ENCODE assay signal across 21 cellular contexts in the genomic region with DNA sequence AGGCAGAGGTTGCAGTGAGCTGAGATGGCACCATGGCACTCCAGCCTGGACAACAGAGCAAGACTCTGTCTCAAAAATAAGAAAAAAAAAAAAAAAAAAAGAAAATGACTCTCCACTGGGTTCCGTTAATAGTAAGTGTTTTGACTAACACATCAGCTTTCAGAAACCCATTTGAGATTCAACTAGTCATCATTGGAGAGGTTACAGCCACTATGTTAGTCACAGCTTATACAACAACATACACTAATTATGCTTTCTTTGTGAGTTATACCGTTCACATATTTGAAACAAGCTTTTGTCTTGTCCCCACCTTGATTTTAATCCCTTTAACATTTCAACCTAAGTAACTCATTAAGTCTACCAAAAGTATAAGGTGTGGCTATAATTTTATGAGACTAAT. TPM values are rescaled to one million over a fixed set of nuclear protein-coding genes. Genes with fewer than 3 reads are reported as not detected.
DNase-seq lines count a peak whose midpoint lies in the region; ATAC-seq and TF ChIP-seq lines count a peak whose summit lies in the region.
"Had no signal": no experiment of that assay in that cellular context is flagged by ENCODE, and none has a peak within 500 bp of the region (broad histone marks: within the 10 kb centered on the region; RNA-seq: fewer than 3 reads in every experiment).

No MANE protein-coding gene starts in this region.

- no peak overlapping the region for H2BK12ac ChIP-seq in mesenchymal stem cell (ENCODE audit: low read length in 2 of 2)

- H3K9me2 ChIP-seq in SU-DHL-6 (replicated peaks; ENCODE audit: insufficient read depth, low read length), result no peaks in the 10 kb centered on the region

- H3F3A ChIP-seq in SU-DHL-6 (ENCODE audit: insufficient read depth), result peaks cover 31% of the 10 kb centered on the region

- H3K4me3 Mint-ChIP-seq in activated CD8-positive, alpha-beta T cell treated with anti-CD3 and anti-CD28 coated beads for 36 hours, result no peak overlapping the region
- H3K4me3 Mint-ChIP-seq in activated CD8-positive, alpha-beta T cell treated with anti-CD3 and anti-CD28 coated beads, Interleukin-2, amount 10 ng/mL, durations not matched to agents 7 days and 5 days, result no peak overlapping the region
- H3K4me3 Mint-ChIP-seq in CD8-positive, alpha-beta T cell, result no peak overlapping the region
- H3K4me3 Mint-ChIP-seq in naive thymus-derived CD4-positive, alpha-beta T cell, result no peak overlapping the region
- H3K4me3 Mint-ChIP-seq: CD14-positive monocyte had no signal

- no peaks in the 10 kb centered on the region for H3K9me3 ChIP-seq in CD8-positive, alpha-beta T cell (ENCODE audit: low read length)
- H3K9me3 ChIP-seq in SU-DHL-6 (ENCODE audit: insufficient read depth, low read length), result no peaks in the 10 kb centered on the region
- H3K9me3 ChIP-seq in naive thymus-derived CD4-positive, alpha-beta T cell (ENCODE audit: control insufficient read depth in 2 of 3, low read length in 3 of 3), result no peaks in the 10 kb centered on the region
- H3K9me3 ChIP-seq in mesenchymal stem cell (ENCODE audit: control insufficient read depth, low read length), result no peaks in the 10 kb centered on the region
- H3K9me3 ChIP-seq: A549 had no signal

- no peaks in the 10 kb centered on the region for H3K27me3 ChIP-seq in CD8-positive, alpha-beta T cell (ENCODE audit: insufficient read depth, low read length)
- H3K27me3 ChIP-seq in SU-DHL-6 (ENCODE audit: low read length), result no peaks in the 10 kb centered on the region
- H3K27me3 ChIP-seq in naive thymus-derived CD4-positive, alpha-beta T cell (ENCODE audit: control insufficient read depth in 2 of 2, insufficient read depth in 2 of 2, low read length in 2 of 2), result no peaks in the 10 kb centered on the region
- H3K27me3 ChIP-seq in mesenchymal stem cell (ENCODE audit: control insufficient read depth in 1 of 2, insufficient read depth in 1 of 2, low read length in 2 of 2), result no peaks in the 10 kb centered on the region

- DNase-seq in activated CD8-positive, alpha-beta T cell treated with anti-CD3 and anti-CD28 coated beads for 36 hours, result no peak
- DNase-seq in activated CD8-positive, alpha-beta T cell treated with anti-CD3 and anti-CD28 coated beads, Interleukin-2, amount 10 ng/mL, durations not matched to agents 7 days and 5 days, result no peak
- DNase-seq in CD8-positive, alpha-beta T cell, result no peak
- no peak for DNase-seq in naive thymus-derived CD4-positive, alpha-beta T cell
- DNase-seq in SW480 (ENCODE audit: low spot score) (no peak), mesenchymal stem cell (no peak), EL (no peak)
- DNase-seq: Calu3; DMS79; GDM1; NCI-H1048; NCI-H146; NCI-H2081 treated with DMSO at 0.1 percent for 48 hours; NCI-H2227 treated with DMSO at 0.1 percent for 48 hours; NCI-H526; NK-92 treated with Interleukin-12 subunit alpha and Interleukin-12 subunit beta, amount 100 ng/mL, for 24 hours; PC-3 had no signal

- no peaks in the 10 kb centered on the region for H3K79me1 ChIP-seq in mesenchymal stem cell (replicated peaks; ENCODE audit: low read length, poor library complexity, severe bottlenecking)

- H3K27ac ChIP-seq in CD8-positive, alpha-beta T cell (ENCODE audit: low read depth, low read length), result no peak overlapping the region
- H3K27ac ChIP-seq in SU-DHL-6 (ENCODE audit: low read depth, low read length) (peak overlapping the region; percentile 100), mesenchymal stem cell (ENCODE audit: low read length, poor library complexity, severe bottlenecking) (no peak overlapping the region)
- peak overlapping the region; percentile 24 for H3K27ac ChIP-seq in naive thymus-derived CD4-positive, alpha-beta T cell (ENCODE audit: low read depth, low read length)
- H3K27ac ChIP-seq: A549 had no signal

- H3K4me1 Mint-ChIP-seq in activated CD8-positive, alpha-beta T cell treated with anti-CD3 and anti-CD28 coated beads for 36 hours (ENCODE audit: low read depth), result peaks cover 51% of the 10 kb centered on the region
- H3K4me1 Mint-ChIP-seq in activated CD8-positive, alpha-beta T cell treated with anti-CD3 and anti-CD28 coated beads, Interleukin-2, amount 10 ng/mL, durations not matched to agents 7 days and 5 days (ENCODE audit: low read depth), result peaks cover 48% of the 10 kb centered on the region
- H3K4me1 Mint-ChIP-seq in CD8-positive, alpha-beta T cell (ENCODE audit: low read depth), result peaks cover 50% of the 10 kb centered on the region
- peaks cover 17 to 72% (median 60%) of the 10 kb centered on the region in 7 donors for H3K4me1 Mint-ChIP-seq in naive thymus-derived CD4-positive, alpha-beta T cell
- H3K4me1 Mint-ChIP-seq: CD14-positive monocyte had no signal

- H3K18ac ChIP-seq in mesenchymal stem cell (ENCODE audit: low read depth in 1 of 2, low read length in 2 of 2), result no peak overlapping the region

- H4K91ac ChIP-seq in mesenchymal stem cell (ENCODE audit: low read length), result no peak overlapping the region

- CTCF ChIA-PET in activated CD8-positive, alpha-beta T cell treated with anti-CD3 and anti-CD28 coated beads for 36 hours (lab: Charles Lee), result interaction anchor here (0.6 to 3.8 kb wide), 3 partner anchors 9 to 126 kb away, joined by 3 to 16 read pairs (median 4); no protein-coding TSS in a partner anchor
- CTCF ChIA-PET in activated CD8-positive, alpha-beta T cell treated with anti-CD3 and anti-CD28 coated beads, Interleukin-2, amount 10 ng/mL, durations not matched to agents 7 days and 5 days (lab: Charles Lee), result interaction anchor here (1.2 to 1.4 kb wide), 2 partner anchors 8 to 19 kb away, joined by 3 read pairs; no protein-coding TSS in a partner anchor
- CTCF ChIA-PET in CD8-positive, alpha-beta T cell (lab: Charles Lee), result no interaction called here
- CTCF ChIA-PET in naive thymus-derived CD4-positive, alpha-beta T cell (lab: Charles Lee), result interaction anchor here (0.5 to 0.6 kb wide), 2 partner anchors 25 to 410 kb away, joined by 3 to 7 read pairs; no protein-coding TSS in a partner anchor

- peak overlapping the region; percentile 23 for H3K9ac ChIP-seq in SU-DHL-6 (ENCODE audit: low read length)
- no peak overlapping the region for H3K9ac ChIP-seq in mesenchymal stem cell (ENCODE audit: low read length)

- H3K4me1 ChIP-seq in CD8-positive, alpha-beta T cell (ENCODE audit: insufficient read depth, low read length), result peaks cover 53% of the 10 kb centered on the region
- H3K4me1 ChIP-seq in naive thymus-derived CD4-positive, alpha-beta T cell (ENCODE audit: control insufficient read depth in 2 of 2, insufficient read depth in 2 of 2, low read length in 2 of 2), result peaks cover 0 to 50% of the 10 kb centered on the region in 2 donors
- no peaks in the 10 kb centered on the region for H3K4me1 ChIP-seq in mesenchymal stem cell (ENCODE audit: control insufficient read depth, insufficient read depth, low read depth, low read length)
- H3K4me1 ChIP-seq: A549 had no signal

- no peak overlapping the region for H3K14ac ChIP-seq in mesenchymal stem cell (ENCODE audit: low read length in 2 of 2)

- peak; percentile 34 for ATAC-seq in activated CD8-positive, alpha-beta T cell treated with anti-CD3 and anti-CD28 coated beads for 36 hours
- ATAC-seq in activated CD8-positive, alpha-beta T cell treated with anti-CD3 and anti-CD28 coated beads, Interleukin-2, amount 10 ng/mL, durations not matched to agents 7 days and 5 days, result no peak
- ATAC-seq in CD8-positive, alpha-beta T cell, result no peak
- no peak for ATAC-seq in naive thymus-derived CD4-positive, alpha-beta T cell
- ATAC-seq: A549, K562, PC-3 had no signal

- peaks cover 25% of the 10 kb centered on the region for H3K36me3 Mint-ChIP-seq in activated CD8-positive, alpha-beta T cell treated with anti-CD3 and anti-CD28 coated beads for 36 hours (ENCODE audit: low read depth)
- H3K36me3 Mint-ChIP-seq in activated CD8-positive, alpha-beta T cell treated with anti-CD3 and anti-CD28 coated beads, Interleukin-2, amount 10 ng/mL, durations not matched to agents 7 days and 5 days (ENCODE audit: low read depth), result peaks cover 34% of the 10 kb centered on the region
- peaks cover 9% of the 10 kb centered on the region for H3K36me3 Mint-ChIP-seq in CD8-positive, alpha-beta T cell
- H3K36me3 Mint-ChIP-seq in naive thymus-derived CD4-positive, alpha-beta T cell, result peaks cover 0 to 23% (median 0%) of the 10 kb centered on the region in 5 donors

- H3K27me3 Mint-ChIP-seq in activated CD8-positive, alpha-beta T cell treated with anti-CD3 and anti-CD28 coated beads for 36 hours, result no peaks in the 10 kb centered on the region
- H3K27me3 Mint-ChIP-seq in activated CD8-positive, alpha-beta T cell treated with anti-CD3 and anti-CD28 coated beads, Interleukin-2, amount 10 ng/mL, durations not matched to agents 7 days and 5 days (ENCODE audit: low read depth), result no peaks in the 10 kb centered on the region
- H3K27me3 Mint-ChIP-seq in CD8-positive, alpha-beta T cell (ENCODE audit: low read depth), result no peaks in the 10 kb centered on the region
- H3K27me3 Mint-ChIP-seq in naive thymus-derived CD4-positive, alpha-beta T cell, result no peaks in the 10 kb centered on the region

- peak overlapping the region; percentile 40 for H3K4me2 ChIP-seq in SU-DHL-6 (ENCODE audit: low read depth, low read length, poor library complexity, severe bottlenecking)
- no peak overlapping the region for H3K4me2 ChIP-seq in mesenchymal stem cell (ENCODE audit: low read length, poor library complexity, severe bottlenecking)
- H3K4me2 ChIP-seq: A549 had no signal

- H3K36me3 ChIP-seq in CD8-positive, alpha-beta T cell (ENCODE audit: insufficient read depth, low read length), result no peaks in the 10 kb centered on the region
- no peaks in the 10 kb centered on the region for H3K36me3 ChIP-seq in SU-DHL-6 (ENCODE audit: low read length)
- H3K36me3 ChIP-seq in naive thymus-derived CD4-positive, alpha-beta T cell (ENCODE audit: control insufficient read depth in 2 of 3, insufficient read depth in 3 of 3, low read length in 3 of 3), result no peaks in the 10 kb centered on the region
- peaks cover 15 to 27% of the 10 kb centered on the region in 2 experiments for H3K36me3 ChIP-seq in mesenchymal stem cell (ENCODE audit: control insufficient read depth in 1 of 2, insufficient read depth in 2 of 2, low read depth in 1 of 2, low read length in 2 of 2)

- H4K20me1 ChIP-seq in SU-DHL-6 (ENCODE audit: low read depth, low read length), result no peaks in the 10 kb centered on the region

- no peaks in the 10 kb centered on the region for H3K79me2 ChIP-seq in SU-DHL-6 (ENCODE audit: insufficient read depth, low read length)

- H2AFZ ChIP-seq in SU-DHL-6 (ENCODE audit: low read depth, low read length, severe bottlenecking) (no peak overlapping the region), mesenchymal stem cell (ENCODE audit: low read depth, low read length) (no peak overlapping the region)

- no peak for TF ChIP-seq CTCF in activated CD8-positive, alpha-beta T cell treated with anti-CD3 and anti-CD28 coated beads for 36 hours (IDR thresholded peaks at IDR 0.05)
- no peak for TF ChIP-seq CTCF in CD8-positive, alpha-beta T cell (IDR thresholded peaks at IDR 0.05)
- TF ChIP-seq CTCF in SU-DHL-6 (IDR thresholded peaks at IDR 0.05; ENCODE audit: insufficient read depth, low read length, poor library complexity, severe bottlenecking), result no peak

- intact Hi-C loops in activated CD8-positive, alpha-beta T cell treated with anti-CD3 and anti-CD28 coated beads for 36 hours (cut with micrococcal nuclease), result loop anchor here (5.0 kb wide), 1 partner anchor 34 kb away; no protein-coding TSS in a partner anchor
- intact Hi-C loops in CD8-positive, alpha-beta T cell (cut with DNase I, micrococcal nuclease), result loop anchor here in 1 of 2 experiments (2.0 to 10.0 kb wide), 3 partner anchors 13 to 319 kb away; no protein-coding TSS in a partner anchor
- intact Hi-C loops in naive thymus-derived CD4-positive, alpha-beta T cell (cut with micrococcal nuclease), result loop anchor here in 1 of 2 donors (5.0 kb wide), 1 partner anchor 394 kb away; no protein-coding TSS in a partner anchor

- H2BK120ac ChIP-seq in mesenchymal stem cell (ENCODE audit: low read depth, low read length), result no peak overlapping the region

- H2AK5ac ChIP-seq in mesenchymal stem cell (ENCODE audit: low read length, severe bottlenecking), result no peak overlapping the region

- H2BK5ac ChIP-seq in mesenchymal stem cell (ENCODE audit: low read depth, low read length, poor library complexity, severe bottlenecking), result no peak overlapping the region

- H2BK15ac ChIP-seq in mesenchymal stem cell (ENCODE audit: low read depth, poor library complexity, severe bottlenecking), result no peak overlapping the region

- no peak overlapping the region for H3K4me3 ChIP-seq in CD8-positive, alpha-beta T cell (ENCODE audit: low read depth, low read length)
- H3K4me3 ChIP-seq in SU-DHL-6 (ENCODE audit: insufficient read depth, low read length, poor library complexity, severe bottlenecking) (no peak overlapping the region), mesenchymal stem cell (ENCODE audit: insufficient read depth in 1 of 2, low read depth in 1 of 2, low read length in 2 of 2) (no peak overlapping the region)
- H3K4me3 ChIP-seq in naive thymus-derived CD4-positive, alpha-beta T cell (ENCODE audit: low read length), result no peak overlapping the region
- H3K4me3 ChIP-seq: A549, K562 had no signal

- H3K27ac Mint-ChIP-seq in activated CD8-positive, alpha-beta T cell treated with anti-CD3 and anti-CD28 coated beads for 36 hours, result peak overlapping the region; percentile 98
- H3K27ac Mint-ChIP-seq in activated CD8-positive, alpha-beta T cell treated with anti-CD3 and anti-CD28 coated beads, Interleukin-2, amount 10 ng/mL, durations not matched to agents 7 days and 5 days, result no peak overlapping the region
- H3K27ac Mint-ChIP-seq in CD8-positive, alpha-beta T cell, result peak overlapping the region; percentile 97
- H3K27ac Mint-ChIP-seq in naive thymus-derived CD4-positive, alpha-beta T cell, result peak overlapping the region in 8 of 9 donors; percentile 54 to 100 (median 93)

- no peak overlapping the region for H3K4ac ChIP-seq in mesenchymal stem cell (ENCODE audit: low read depth in 1 of 2, low read length in 2 of 2)

- peaks cover 2% of the 10 kb centered on the region for H3K9me3 Mint-ChIP-seq in activated CD8-positive, alpha-beta T cell treated with anti-CD3 and anti-CD28 coated beads for 36 hours
- no peaks in the 10 kb centered on the region for H3K9me3 Mint-ChIP-seq in activated CD8-positive, alpha-beta T cell treated with anti-CD3 and anti-CD28 coated beads, Interleukin-2, amount 10 ng/mL, durations not matched to agents 7 days and 5 days (ENCODE audit: insufficient read depth)
- H3K9me3 Mint-ChIP-seq in CD8-positive, alpha-beta T cell, result no peaks in the 10 kb centered on the region
- peaks cover 0 to 5% (median 0%) of the 10 kb centered on the region in 11 donors for H3K9me3 Mint-ChIP-seq in naive thymus-derived CD4-positive, alpha-beta T cell

- 97% methylated on average over 2 of the region's 2 CpGs for WGBS in mesenchymal stem cell

- no peak overlapping the region for H3K23ac ChIP-seq in mesenchymal stem cell (ENCODE audit: low read length in 2 of 2)

- POLR2A ChIA-PET in activated CD8-positive, alpha-beta T cell treated with anti-CD3 and anti-CD28 coated beads for 36 hours (lab: Charles Lee), result interaction anchor here (1.0 to 1.1 kb wide), 2 partner anchors 43 to 79 kb away, joined by 3 to 4 read pairs; no protein-coding TSS in a partner anchor
- POLR2A ChIA-PET in activated CD8-positive, alpha-beta T cell treated with anti-CD3 and anti-CD28 coated beads, Interleukin-2, amount 10 ng/mL, durations not matched to agents 7 days and 5 days (lab: Charles Lee), result no interaction called here
- POLR2A ChIA-PET in CD8-positive, alpha-beta T cell (lab: Charles Lee), result interaction anchor here (0.9 to 1.1 kb wide), 2 partner anchors 16 to 70 kb away, joined by 3 read pairs; no protein-coding TSS in a partner anchor
- POLR2A ChIA-PET in naive thymus-derived CD4-positive, alpha-beta T cell (lab: Charles Lee), result interaction anchor here (0.6 to 1.6 kb wide), 5 partner anchors 16 to 482 kb away, joined by 3 to 5 read pairs (median 3); no protein-coding TSS in a partner anchor

- no peak overlapping the region for H4K8ac ChIP-seq in mesenchymal stem cell (ENCODE audit: low read length)

RNA-seq across cellular contexts. Expression of gene HADH, which starts 48.2 kb away (rescaled TPM):
- 10 to 100 TPM; 50.3 to 50.7 TPM for total RNA-seq in activated CD8-positive, alpha-beta T cell treated with anti-CD3 and anti-CD28 coated beads for 36 hours
- total RNA-seq in activated CD8-positive, alpha-beta T cell treated with anti-CD3 and anti-CD28 coated beads, Interleukin-2, amount 10 ng/mL, durations not matched to agents 7 days and 5 days, result 10 to 100 TPM; 52.8 to 53.7 TPM
- 10 to 100 TPM in 1 of 2 experiments, 1 to 10 TPM in 1; 9.6 to 10.9 TPM for total RNA-seq in CD8-positive, alpha-beta T cell
- total RNA-seq in naive thymus-derived CD4-positive, alpha-beta T cell, result 10 to 100 TPM; 16.5 to 38.8 (median 29.7) TPM
- polyA plus RNA-seq in naive thymus-derived CD4-positive, alpha-beta T cell, result 10 to 100 TPM; 43.0 to 45.1 TPM
- polyA plus RNA-seq in mesenchymal stem cell (2013, experiment 1 of 2), result 14.1 TPM
- 14.6 TPM for polyA plus RNA-seq in mesenchymal stem cell (2013, experiment 2 of 2)

Comparison
In these comparisons a context has a peak if more than half of its experiments do, and no peak if none do; other contexts are left out.
1. H3K27ac ChIP-seq: peak in SU-DHL-6 (single experiment) and naive thymus-derived CD4-positive, alpha-beta T cell (single experiment); none in CD8-positive, alpha-beta T cell (single experiment) and mesenchymal stem cell (single experiment).